ENCODE assay signal across 8 cellular contexts in the genomic region with DNA sequence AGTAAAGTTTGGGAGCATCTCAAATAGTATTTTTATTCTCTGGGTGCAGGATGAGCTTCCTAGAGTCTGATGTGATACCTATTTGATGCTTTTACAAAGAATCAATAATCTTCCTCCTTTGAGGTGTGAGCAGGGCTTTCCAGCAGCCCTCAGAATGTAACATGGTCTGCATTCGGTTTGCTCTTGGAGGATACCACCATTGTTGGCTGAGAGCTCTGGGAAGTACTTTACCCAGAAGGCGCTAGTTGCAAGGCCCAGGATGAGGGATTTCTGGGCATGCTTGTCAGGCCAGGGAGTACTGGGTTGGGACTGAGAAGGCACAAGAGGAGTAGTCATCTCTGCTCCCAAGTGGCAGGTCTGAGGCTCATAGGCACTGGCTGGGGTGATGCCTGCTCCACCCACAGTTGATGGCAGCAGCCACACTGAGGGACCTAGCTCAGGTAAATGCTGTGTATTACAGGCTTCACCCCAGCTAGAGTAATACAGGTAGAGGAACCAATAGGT. TPM values are rescaled to one million over a fixed set of nuclear protein-coding genes. Genes with fewer than 3 reads are reported as not detected.
A peak's percentile ranks its signal among the peaks of the same experiment; 100 is the strongest.
DNase-seq lines count a peak whose midpoint lies in the region; ATAC-seq and TF ChIP-seq lines count a peak whose summit lies in the region.
"Not testable (repeated sequence)": the region's sequence is repeated elsewhere in the genome, so short reads cannot be mapped to it uniquely, and the experiment has no call there.

No MANE protein-coding gene starts in this region.

- H3K27ac Mint-ChIP-seq in activated naive CD4-positive, alpha-beta T cell treated with anti-CD3 and anti-CD28 coated beads, Interleukin-2, amount 50 U/mL, for 24 hours: not testable (repeated sequence)
- H3K27ac Mint-ChIP-seq in stimulated activated naive CD8-positive, alpha-beta T cell treated with anti-CD3 and anti-CD28 coated beads, Interleukin-15, amount 100 ng/mL, for 72 hours: peak overlapping the region; percentile 54 to 92

- H3K9me3 Mint-ChIP-seq in activated naive CD4-positive, alpha-beta T cell treated with anti-CD3 and anti-CD28 coated beads, Interleukin-2, amount 50 U/mL, for 24 hours: not testable (repeated sequence)
- H3K9me3 Mint-ChIP-seq in stimulated activated naive CD8-positive, alpha-beta T cell treated with anti-CD3 and anti-CD28 coated beads, Interleukin-15, amount 100 ng/mL, for 72 hours: peaks cover 12 to 13% of the 10 kb centered on the region in 2 donors

- DNase-seq in DMS 273 (lab: John Stamatoyannopoulos, UW; ENCODE audit: unreplicated experiment): peak; percentile 39
- DNase-seq in PC-9; fibroblast of the aortic adventitia (ENCODE audit: low read depth); stimulated activated naive CD8-positive, alpha-beta T cell treated with anti-CD3 and anti-CD28 coated beads, Interleukin-15, amount 100 ng/mL, for 72 hours: not testable (repeated sequence)

- ATAC-seq in GM21447 (IDR thresholded peaks at IDR 0.05; ENCODE audit: unreplicated experiment): peak; percentile 26
- peak; percentile 24 for ATAC-seq in HG03108 (IDR thresholded peaks at IDR 0.05; ENCODE audit: unreplicated experiment)
- ATAC-seq in stimulated activated naive CD8-positive, alpha-beta T cell treated with anti-CD3 and anti-CD28 coated beads, Interleukin-15, amount 100 ng/mL, for 72 hours: not testable (repeated sequence)

- POLR2A ChIA-PET in PC-9 (lab: Charles Lee; ENCODE audit: unreplicated experiment): not testable (repeated sequence)

- H4K20me1 ChIP-seq in PC-9 (ENCODE audit: insufficient read depth): not testable (repeated sequence)

- peaks cover 28% of the 10 kb centered on the region for H3K4me1 Mint-ChIP-seq in activated naive CD4-positive, alpha-beta T cell treated with anti-CD3 and anti-CD28 coated beads, Interleukin-2, amount 50 U/mL, for 24 hours
- peaks cover 22% of the 10 kb centered on the region for H3K4me1 Mint-ChIP-seq in stimulated activated naive CD8-positive, alpha-beta T cell treated with anti-CD3 and anti-CD28 coated beads, Interleukin-15, amount 100 ng/mL, for 72 hours

- H3K4me3 ChIP-seq in PC-9: peak overlapping the region; percentile 78; the same call in 1 of the 2 replicates
- H3K4me3 ChIP-seq in fibroblast of the aortic adventitia (ENCODE audit: low read depth, low read length): peak overlapping the region; percentile 82
- peak overlapping the region; percentile 76 to 78 for H3K4me3 ChIP-seq in muscle layer of duodenum (ENCODE audit: low read depth in 1 of 2, low read length in 2 of 2)

- H3K9me3 ChIP-seq in PC-9 (ENCODE audit: insufficient read depth, low read depth); muscle layer of duodenum (ENCODE audit: control insufficient read depth in 1 of 2, low read length in 2 of 2): not testable (repeated sequence)

- H3K36me3 Mint-ChIP-seq in activated naive CD4-positive, alpha-beta T cell treated with anti-CD3 and anti-CD28 coated beads, Interleukin-2, amount 50 U/mL, for 24 hours: peaks cover 27% of the 10 kb centered on the region

- not testable (repeated sequence) for H3K27me3 ChIP-seq in PC-9 (ENCODE audit: insufficient read depth, low read depth); muscle layer of duodenum (ENCODE audit: low read depth, low read length)

- not testable (repeated sequence) for H3K4me1 ChIP-seq in PC-9 (replicated peaks; ENCODE audit: insufficient read depth)
- peaks cover 3 to 17% of the 10 kb centered on the region in 2 donors for H3K4me1 ChIP-seq in muscle layer of duodenum (ENCODE audit: control insufficient read depth in 1 of 2, insufficient read depth in 2 of 2, low read length in 2 of 2)

- H3K27ac ChIP-seq in PC-9; muscle layer of duodenum (ENCODE audit: low read length): not testable (repeated sequence)

- H2AFZ ChIP-seq in PC-9: not testable (repeated sequence)

- not testable (repeated sequence) for H3K9me2 ChIP-seq in PC-9 (ENCODE audit: insufficient read depth)

- H3K4me2 ChIP-seq in PC-9: peak overlapping the region; percentile 88

- H3F3A ChIP-seq in PC-9 (ENCODE audit: insufficient read depth, low read depth): peaks cover 32% of the 10 kb centered on the region; the same call in 1 of the 2 replicates

- TF ChIP-seq CTCF in PC-9 (conservative IDR thresholded peaks at IDR 0.05); fibroblast of the aortic adventitia (IDR thresholded peaks at IDR 0.05; ENCODE audit: insufficient read depth, low read length): not testable (repeated sequence)

- peak overlapping the region; percentile 91 for H3K4me3 Mint-ChIP-seq in activated naive CD4-positive, alpha-beta T cell treated with anti-CD3 and anti-CD28 coated beads, Interleukin-2, amount 50 U/mL, for 24 hours
- peak overlapping the region; percentile 90 to 96 for H3K4me3 Mint-ChIP-seq in stimulated activated naive CD8-positive, alpha-beta T cell treated with anti-CD3 and anti-CD28 coated beads, Interleukin-15, amount 100 ng/mL, for 72 hours

- intact Hi-C loops in PC-9 (cut with micrococcal nuclease; ENCODE audit: unreplicated experiment): loop anchor here (2.0 kb wide), 1 partner anchor 288 kb away; no protein-coding TSS in a partner anchor

- H3K79me2 ChIP-seq in PC-9 (ENCODE audit: low read depth): peaks cover 46% of the 10 kb centered on the region

- CTCF ChIA-PET in PC-9 (lab: Charles Lee): not testable (repeated sequence)

- H3K36me3 ChIP-seq in PC-9 (ENCODE audit: low read depth): peaks cover 49% of the 10 kb centered on the region
- peaks cover 0 to 32% of the 10 kb centered on the region in 2 donors for H3K36me3 ChIP-seq in muscle layer of duodenum (ENCODE audit: control insufficient read depth in 1 of 2, insufficient read depth in 2 of 2, low read length in 2 of 2)

- H3K27me3 Mint-ChIP-seq in activated naive CD4-positive, alpha-beta T cell treated with anti-CD3 and anti-CD28 coated beads, Interleukin-2, amount 50 U/mL, for 24 hours; stimulated activated naive CD8-positive, alpha-beta T cell treated with anti-CD3 and anti-CD28 coated beads, Interleukin-15, amount 100 ng/mL, for 72 hours: not testable (repeated sequence)

- not testable (repeated sequence) for BruUV-seq in PC-9 (replicated peaks; lab: Mats Ljungman, UMichigan)

RNA-seq across cellular contexts. Expression of gene ZNF587, which starts 0.4 kb away (rescaled TPM):
- total RNA-seq in PC-9 (2021) (62.2 and 68.0 TPM in 2 replicates), fibroblast of the aortic adventitia (ENCODE audit: low replicate concordance) (29.6 and 39.2 TPM in 2 replicates)

RNA-seq across cellular contexts. Expression of gene ZNF587B, which starts 19.1 kb away (rescaled TPM):
- total RNA-seq in PC-9 (2021): 21.2 and 25.2 TPM in 2 replicates
- 18.3 and 38.7 TPM in 2 replicates for total RNA-seq in fibroblast of the aortic adventitia (ENCODE audit: low replicate concordance)

RNA-seq across cellular contexts. Expression of gene ZNF552, which starts 34.5 kb away (rescaled TPM):
- total RNA-seq in PC-9 (2021) (14.3 and 15.1 TPM in 2 replicates), fibroblast of the aortic adventitia (ENCODE audit: low replicate concordance) (4.3 and 11.3 TPM in 2 replicates)

RNA-seq across cellular contexts. Expression of gene ZNF814, which starts 39.6 kb away (rescaled TPM):
- total RNA-seq in PC-9 (2021): 8.6 and 12.2 TPM in 2 replicates
- 5.0 and 10.3 TPM in 2 replicates for total RNA-seq in fibroblast of the aortic adventitia (ENCODE audit: low replicate concordance)
